ENCODE assay signal across 2 cellular contexts in genomic region chr19:592101-592500, GRCh38.
TF ChIP-seq lines count a peak whose summit lies in the region.

No MANE protein-coding gene starts in this region.

TF ChIP-seq in A549, 52 proteins besides CTCF, POLR2A, EP300 and RAD21:
- TF ChIP-seq RARB (CRISPR knock-in tag; IDR thresholded peaks at IDR 0.05) (no peak), HOXB5 (CRISPR knock-in tag; IDR thresholded peaks at IDR 0.05) (no peak), ELK1 (IDR thresholded peaks at IDR 0.05; ENCODE audit: low read depth, low read length) (no peak), ESRRA (IDR thresholded peaks at IDR 0.05; ENCODE audit: borderline replicate concordance, low read length) (no peak), KDM1A (IDR thresholded peaks at IDR 0.05; ENCODE audit: low read depth) (no peak), ZFP36 (IDR thresholded peaks at IDR 0.05; ENCODE audit: borderline replicate concordance, partially characterized antibody) (no peak), CBX2 (IDR thresholded peaks at IDR 0.05; ENCODE audit: borderline replicate concordance, low read depth) (no peak), EHMT2 (IDR thresholded peaks at IDR 0.05; ENCODE audit: low read depth) (no peak), JUNB (IDR thresholded peaks at IDR 0.05) (no peak), BHLHE40 (IDR thresholded peaks at IDR 0.05; ENCODE audit: low read depth, low read length) (no peak), TP53 (CRISPR knock-in tag; IDR thresholded peaks at IDR 0.05) (no peak), KDM5A (IDR thresholded peaks at IDR 0.05) (no peak), BCL3 (IDR thresholded peaks at IDR 0.05) (no peak), SREBF2 (IDR thresholded peaks at IDR 0.05) (no peak), ZSCAN20 (CRISPR knock-in tag; IDR thresholded peaks at IDR 0.05) (no peak)
- TF ChIP-seq, protein P1, sequence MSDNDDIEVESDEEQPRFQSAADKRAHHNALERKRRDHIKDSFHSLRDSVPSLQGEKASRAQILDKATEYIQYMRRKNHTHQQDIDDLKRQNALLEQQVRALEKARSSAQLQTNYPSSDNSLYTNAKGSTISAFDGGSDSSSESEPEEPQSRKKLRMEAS (IDR thresholded peaks at IDR 0.05), result no peak
- TF ChIP-seq, protein P2, sequence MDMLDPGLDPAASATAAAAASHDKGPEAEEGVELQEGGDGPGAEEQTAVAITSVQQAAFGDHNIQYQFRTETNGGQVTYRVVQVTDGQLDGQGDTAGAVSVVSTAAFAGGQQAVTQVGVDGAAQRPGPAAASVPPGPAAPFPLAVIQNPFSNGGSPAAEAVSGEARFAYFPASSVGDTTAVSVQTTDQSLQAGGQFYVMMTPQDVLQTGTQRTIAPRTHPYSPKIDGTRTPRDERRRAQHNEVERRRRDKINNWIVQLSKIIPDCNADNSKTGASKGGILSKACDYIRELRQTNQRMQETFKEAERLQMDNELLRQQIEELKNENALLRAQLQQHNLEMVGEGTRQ (IDR thresholded peaks at IDR 0.05), result no peak
TF ChIP-seq in A549: peak in this region for 0.

TF ChIP-seq in H1, 55 proteins besides CTCF, POLR2A, EP300 and RAD21:
- no peak for TF ChIP-seq KDM5A (IDR thresholded peaks at IDR 0.05; ENCODE audit: low read length)
- no peak for TF ChIP-seq NRF1 (IDR thresholded peaks at IDR 0.05; ENCODE audit: low read depth, low read length)
- TF ChIP-seq BACH1 (IDR thresholded peaks at IDR 0.05; ENCODE audit: low read length), result no peak
- no peak for TF ChIP-seq EZH2 (IDR thresholded peaks at IDR 0.05; ENCODE audit: low read depth, low read length, severe bottlenecking)
- TF ChIP-seq FOSL1 (IDR thresholded peaks at IDR 0.05; ENCODE audit: insufficient read depth, low read depth, low read length), result no peak
- TF ChIP-seq POU5F1 (IDR thresholded peaks at IDR 0.05; ENCODE audit: low read depth, low read length), result no peak
- no peak for TF ChIP-seq TAF7 (optimal IDR thresholded peaks at IDR 0.05; ENCODE audit: borderline replicate concordance, low read depth, low read length)
- TF ChIP-seq JUND (IDR thresholded peaks at IDR 0.05; ENCODE audit: low read length), result no peak
- no peak for TF ChIP-seq BRCA1 (IDR thresholded peaks at IDR 0.05; ENCODE audit: low read depth, low read length)
- TF ChIP-seq TAF1 (IDR thresholded peaks at IDR 0.05; ENCODE audit: low read depth, low read length), result no peak
- no peak for TF ChIP-seq SP2 (IDR thresholded peaks at IDR 0.05; ENCODE audit: low read length)
TF ChIP-seq in H1: peak in this region for 0.
